In genomic region chr10:11578802-11579255, GRCh38 we compare ENCODE assay signal across 9 cellular contexts. TPM values are rescaled to one million over a fixed set of nuclear protein-coding genes. Genes with fewer than 3 reads are reported as not detected.
A peak's percentile ranks its signal among the peaks of the same experiment; 100 is the strongest.
DNase-seq lines count a peak whose midpoint lies in the region; ATAC-seq and TF ChIP-seq lines count a peak whose summit lies in the region.
"Had no signal": no experiment of that assay in that cellular context is flagged by ENCODE, and none has a peak within 500 bp of the region (broad histone marks: within the 10 kb centered on the region; RNA-seq: fewer than 3 reads in every experiment).

No MANE protein-coding gene starts in this region.

- H3K36me3 ChIP-seq in DOHH2 (ENCODE audit: control insufficient read depth, low read length) (peaks cover 10% of the 10 kb centered on the region; the same call in 1 of the 2 replicates), ascending aorta (no peaks in the 10 kb centered on the region)

- peaks cover 97% of the 10 kb centered on the region for H3K79me2 ChIP-seq in DOHH2 (ENCODE audit: control insufficient read depth, low read length)

- H3K9me3 ChIP-seq in DOHH2 (ENCODE audit: control insufficient read depth, insufficient read depth, low read length) (no peaks in the 10 kb centered on the region), ascending aorta (no peaks in the 10 kb centered on the region)

- TF ChIP-seq CTCF in DOHH2 (IDR thresholded peaks at IDR 0.05; ENCODE audit: low read depth, low read length, poor library complexity, severe bottlenecking) = no peak
- no peak for TF ChIP-seq CTCF in ascending aorta (IDR thresholded peaks at IDR 0.05)

- no peak for DNase-seq in left lobe of liver (ENCODE audit: low spot score)
- no peak for DNase-seq in ascending aorta (ENCODE audit: low spot score in 2 of 2)
- DNase-seq in globus pallidus (ENCODE audit: low spot score) = no peak
- no peak for DNase-seq in RPMI8226

- no peaks in the 10 kb centered on the region for H3K27me3 ChIP-seq in DOHH2 (ENCODE audit: control insufficient read depth, low read length)
- no peaks in the 10 kb centered on the region for H3K27me3 ChIP-seq in ascending aorta
- H3K27me3 ChIP-seq: BLaER1 treated with 17β-estradiol and CSF1 and Interleukin-3, amounts not matched to agents 10 nM and 100 nM had no signal

- H3K9me2 ChIP-seq in DOHH2 (replicated peaks; ENCODE audit: control insufficient read depth, low read length) = no peaks in the 10 kb centered on the region

- H3K4me3 ChIP-seq in DOHH2 (ENCODE audit: low read length) (peak overlapping the region; percentile 15; the same call in 1 of the 2 replicates), ascending aorta (no peak overlapping the region)
- H3K4me3 ChIP-seq: BLaER1 treated with 17β-estradiol and CSF1 and Interleukin-3, amounts not matched to agents 10 nM and 100 nM had no signal

- H3K4me2 ChIP-seq in DOHH2 (ENCODE audit: low read length) = peak overlapping the region; percentile 41

- peaks cover 72% of the 10 kb centered on the region for H3K4me1 ChIP-seq in DOHH2 (ENCODE audit: control insufficient read depth, low read length)
- no peaks in the 10 kb centered on the region for H3K4me1 ChIP-seq in ascending aorta

- peaks cover 3% of the 10 kb centered on the region; the same call in 1 of the 2 replicates for H3F3A ChIP-seq in DOHH2 (ENCODE audit: control insufficient read depth, insufficient read depth)

- intact Hi-C loops in ascending aorta (cut with DNase I) = no loop called here

- peak; percentile 71 for ATAC-seq in GM19351 (IDR thresholded peaks at IDR 0.05; ENCODE audit: unreplicated experiment)
- ATAC-seq in HG03342 (IDR thresholded peaks at IDR 0.05; ENCODE audit: unreplicated experiment) = peak; percentile 54
- ATAC-seq in left lobe of liver = peak; percentile 28
- ATAC-seq in HG03025 (IDR thresholded peaks at IDR 0.05; ENCODE audit: low FRiP score, unreplicated experiment) = no peak

- peak overlapping the region; percentile 27; the same call in 1 of the 2 replicates for H3K27ac ChIP-seq in DOHH2 (ENCODE audit: low read depth, low read length)
- H3K27ac ChIP-seq in ascending aorta = no peak overlapping the region
- H3K27ac ChIP-seq: BLaER1 treated with 17β-estradiol and CSF1 and Interleukin-3, amounts not matched to agents 10 nM and 100 nM had no signal

- peaks cover 26% of the 10 kb centered on the region for H4K20me1 ChIP-seq in DOHH2 (ENCODE audit: control insufficient read depth, insufficient read depth, low read depth, low read length)

RNA-seq across cellular contexts. Expression of gene USP6NL, which starts 32.6 kb away (rescaled TPM):
- 9.0 TPM for total RNA-seq in left lobe of liver
- 20.5 TPM for total RNA-seq in ascending aorta
